In the genomic region with DNA sequence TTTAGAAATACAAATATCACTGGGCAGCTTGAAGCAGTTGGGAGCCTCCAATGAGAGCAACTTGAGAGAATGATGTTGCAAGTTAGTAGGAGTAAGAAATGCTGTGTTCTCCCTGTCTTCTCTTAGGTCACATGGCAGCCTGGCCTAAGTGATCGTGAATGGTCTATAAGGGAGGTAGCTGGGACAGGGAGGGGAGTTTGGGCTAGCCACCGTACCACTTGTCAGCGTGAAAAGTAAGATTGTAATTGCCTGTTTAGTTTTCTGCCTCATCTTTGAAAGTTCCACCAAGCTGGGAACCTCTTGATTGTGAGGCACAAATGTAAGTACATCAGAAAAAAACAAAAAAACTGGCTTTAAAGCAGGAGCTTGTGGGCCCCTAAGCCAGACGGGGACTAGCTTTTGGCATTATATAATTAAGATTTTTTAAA, we compare ENCODE assay signal across 1 cellular context.
A peak's percentile ranks its signal among the peaks of the same experiment; 100 is the strongest.
TF ChIP-seq lines count a peak whose summit lies in the region.

No MANE protein-coding gene starts in this region.

TF ChIP-seq in K562, 482 proteins besides CTCF, POLR2A, EP300 and RAD21:
- TF ChIP-seq RCOR1 (IDR thresholded peaks at IDR 0.05; ENCODE audit: borderline replicate concordance in 1 of 2, low read depth in 2 of 2, low read length in 2 of 2) (no peak), NCOA2 (IDR thresholded peaks at IDR 0.05; ENCODE audit: partially characterized antibody in 2 of 2) (no peak), SUPT5H (IDR thresholded peaks at IDR 0.05) (0 out of 2 replicates have a peak, but pooled peaks have one; percentile 11)
- TF ChIP-seq, protein P1, sequence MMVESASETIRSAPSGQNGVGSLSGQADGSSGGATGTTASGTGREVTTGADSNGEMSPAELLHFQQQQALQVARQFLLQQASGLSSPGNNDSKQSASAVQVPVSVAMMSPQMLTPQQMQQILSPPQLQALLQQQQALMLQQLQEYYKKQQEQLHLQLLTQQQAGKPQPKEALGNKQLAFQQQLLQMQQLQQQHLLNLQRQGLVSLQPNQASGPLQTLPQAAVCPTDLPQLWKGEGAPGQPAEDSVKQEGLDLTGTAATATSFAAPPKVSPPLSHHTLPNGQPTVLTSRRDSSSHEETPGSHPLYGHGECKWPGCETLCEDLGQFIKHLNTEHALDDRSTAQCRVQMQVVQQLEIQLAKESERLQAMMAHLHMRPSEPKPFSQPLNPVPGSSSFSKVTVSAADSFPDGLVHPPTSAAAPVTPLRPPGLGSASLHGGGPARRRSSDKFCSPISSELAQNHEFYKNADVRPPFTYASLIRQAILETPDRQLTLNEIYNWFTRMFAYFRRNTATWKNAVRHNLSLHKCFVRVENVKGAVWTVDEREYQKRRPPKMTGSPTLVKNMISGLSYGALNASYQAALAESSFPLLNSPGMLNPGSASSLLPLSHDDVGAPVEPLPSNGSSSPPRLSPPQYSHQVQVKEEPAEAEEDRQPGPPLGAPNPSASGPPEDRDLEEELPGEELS (CRISPR knock-in tag; IDR thresholded peaks at IDR 0.05; ENCODE audit: borderline replicate concordance): no peak
TF ChIP-seq in K562: peak in this region for 1.
